31 cellular contexts compared by ENCODE assay signal in genomic region chr11:129307162-129307561, GRCh38.
DNase-seq lines count a peak whose midpoint lies in the region; ATAC-seq, FAIRE-seq and TF ChIP-seq lines count a peak whose summit lies in the region.
"Had no signal": no experiment of that assay in that cellular context is flagged by ENCODE, and none has a peak within 500 bp of the region (broad histone marks: within the 10 kb centered on the region; RNA-seq: fewer than 3 reads in every experiment).

No MANE protein-coding gene starts in this region.

- TF ChIP-seq POLR2A in HepG2 (IDR thresholded peaks at IDR 0.05; ENCODE audit: insufficient read depth in 1 of 2, low read depth in 2 of 2, low read length in 2 of 2) (no peak), right lobe of liver (IDR thresholded peaks at IDR 0.05) (no peak)

- TF ChIP-seq RAD21 in HepG2 (CRISPR knock-in tag; IDR thresholded peaks at IDR 0.05): no peak

- no peak overlapping the region for H2AFZ ChIP-seq in HepG2 (ENCODE audit: low read length)

- H3K4me2 ChIP-seq in HepG2 (ENCODE audit: low read depth, low read length): no peak overlapping the region
- H3K4me2 ChIP-seq: A549; BLaER1; BLaER1 treated with 17β-estradiol and CSF1 and Interleukin-3, amounts not matched to agents 10 nM and 100 nM had no signal

- CTCF ChIA-PET in HepG2 (lab: Yijun Ruan, JAX; ENCODE audit: low intra/inter-chr PET ratio, low total read pairs): no interaction called here

- no peak for TF ChIP-seq EP300 in HepG2 (IDR thresholded peaks at IDR 0.05; ENCODE audit: low read depth in 2 of 2, low read length in 2 of 2)
- TF ChIP-seq EP300 in HepG2 (CRISPR knock-in tag; IDR thresholded peaks at IDR 0.05; ENCODE audit: borderline replicate concordance): no peak

- 46% methylated on average over 3 of the region's 3 CpGs for WGBS in HepG2 (ENCODE audit: low lambda C conversion rate)
- WGBS in right lobe of liver (ENCODE audit: insufficient coverage, low coverage, low lambda C conversion rate, missing lambda C conversion rate): 88% methylated on average over 3 of the region's 3 CpGs

- H3K9ac ChIP-seq in HepG2 (ENCODE audit: insufficient read depth, low read depth, low read length): no peak overlapping the region
- H3K9ac ChIP-seq: BLaER1; BLaER1 treated with 17β-estradiol and CSF1 and Interleukin-3, amounts not matched to agents 10 nM and 100 nM had no signal

- no TSS peak for BruUV-seq in HepG2 (replicated peaks; lab: Mats Ljungman, UMichigan)

- H4K20me1 ChIP-seq in HepG2 (ENCODE audit: insufficient read depth, low read length): no peaks in the 10 kb centered on the region
- H4K20me1 ChIP-seq: BLaER1; BLaER1 treated with 17β-estradiol and CSF1 and Interleukin-3, amounts not matched to agents 10 nM and 100 nM had no signal

- no peaks in the 10 kb centered on the region for H3K27me3 ChIP-seq in HepG2 (ENCODE audit: control insufficient read depth in 1 of 2, insufficient read depth in 2 of 2, low read length in 2 of 2)
- H3K27me3 ChIP-seq in right lobe of liver: no peaks in the 10 kb centered on the region
- H3K27me3 ChIP-seq: BE2C; BLaER1; BLaER1 treated with 17β-estradiol and CSF1 and Interleukin-3, amounts not matched to agents 10 nM and 100 nM had no signal

- H3K9me3 ChIP-seq in HepG2 (ENCODE audit: low read length) (no peaks in the 10 kb centered on the region), right lobe of liver (no peaks in the 10 kb centered on the region)
- H3K9me3 ChIP-seq: A549, BE2C had no signal

- no peaks in the 10 kb centered on the region for H3K36me3 ChIP-seq in HepG2 (replicated peaks in 1 of 2; ENCODE audit: control insufficient read depth in 1 of 2, insufficient read depth in 2 of 2, low read length in 2 of 2)
- no peaks in the 10 kb centered on the region for H3K36me3 ChIP-seq in right lobe of liver
- H3K36me3 ChIP-seq: BE2C; BLaER1; BLaER1 treated with 17β-estradiol and CSF1 and Interleukin-3, amounts not matched to agents 10 nM and 100 nM had no signal

- FAIRE-seq in HepG2 (lab: Jason Lieb, UNC): no peak
- FAIRE-seq: A204.1, A549, D721Med had no signal

- intact Hi-C loops in HepG2 (cut with micrococcal nuclease; ENCODE audit: unreplicated experiment): no loop called here
- intact Hi-C loops in right lobe of liver (cut with DNase I): no loop called here

- H3K79me2 ChIP-seq in HepG2 (ENCODE audit: insufficient read depth, low read length): no peaks in the 10 kb centered on the region

- TF ChIP-seq CTCF in HepG2 (CRISPR knock-in tag; IDR thresholded peaks at IDR 0.05) (no peak), right lobe of liver (IDR thresholded peaks at IDR 0.05) (no peak)

- POLR2A ChIA-PET in HepG2 (lab: Yijun Ruan, JAX): no interaction called here

- 0 out of 2 replicates have a peak, but pooled peaks cover 9% of the 10 kb centered on the region for H3K4me1 ChIP-seq in HepG2 (ENCODE audit: insufficient read depth, low read length)
- H3K4me1 ChIP-seq in right lobe of liver: peaks cover 0 to 27% (median 9%) of the 10 kb centered on the region in 4 donors
- H3K4me1 ChIP-seq: A549; BE2C; BLaER1; BLaER1 treated with 17β-estradiol and CSF1 and Interleukin-3, amounts not matched to agents 10 nM and 100 nM; Caco-2 had no signal

- ATAC-seq in HepG2: no peak
- ATAC-seq in right lobe of liver: no peak
- ATAC-seq in esophagus mucosa: peak; percentile 31
- ATAC-seq: A549; CD8-positive, alpha-beta T cell had no signal

- H3K4me3 ChIP-seq in HepG2 (replicated peaks in 1 of 3; ENCODE audit: insufficient read depth in 1 of 3, low read depth in 2 of 3, low read length in 3 of 3): no peak overlapping the region
- H3K4me3 ChIP-seq in right lobe of liver: no peak overlapping the region
- H3K4me3 ChIP-seq: A549; BLaER1; BLaER1 treated with 17β-estradiol and CSF1 and Interleukin-3, amounts not matched to agents 10 nM and 100 nM had no signal

- H3K27ac ChIP-seq in HepG2 (ENCODE audit: extremely low read length, insufficient read depth, low read length): no peak overlapping the region
- no peak overlapping the region for H3K27ac ChIP-seq in right lobe of liver
- H3K27ac ChIP-seq: 22Rv1; A549; BLaER1; BLaER1 treated with 17β-estradiol and CSF1 and Interleukin-3, amounts not matched to agents 10 nM and 100 nM; C4-2B had no signal

- in situ Hi-C loops in HepG2 (cut with HindIII; ENCODE audit: extremely low pct_ligation_motif_present, low pct_unique_long_range_greater_than_20kb): no loop called here

- DNase-seq in HepG2 (ENCODE audit: low spot score): no peak
- no peak for DNase-seq in right lobe of liver
- no peak for DNase-seq in kidney tubule cell (ENCODE audit: low spot score)
- DNase-seq: 8988T; ACHN; AML-193; BE2C; C1 segment of cervical spinal cord; Caco-2; Calu3; CD4-positive, alpha-beta memory T cell; CD4-positive, alpha-beta T cell; CD4-positive, CD25-positive, alpha-beta regulatory T cell; CD8-positive, alpha-beta memory T cell; CD8-positive, alpha-beta T cell; COR-L47; DMS 273 treated with DMSO at 0.1 percent for 48 hours; DMS153; DMS53; DMS79; DMS79 treated with DMSO at 0.1 percent for 48 hours; DND-41; EL had no signal

TF ChIP-seq in HepG2, 621 proteins besides CTCF, POLR2A, EP300 and RAD21:
- TF ChIP-seq PAWR (CRISPR knock-in tag; IDR thresholded peaks at IDR 0.05; ENCODE audit: borderline replicate concordance): no peak
- no peak for TF ChIP-seq ZNF552 (CRISPR knock-in tag; IDR thresholded peaks at IDR 0.05; ENCODE audit: borderline replicate concordance)
- no peak for TF ChIP-seq ZIK1 (CRISPR knock-in tag; IDR thresholded peaks at IDR 0.05; ENCODE audit: borderline replicate concordance, low read depth)
- no peak for TF ChIP-seq PBX2 (CRISPR knock-in tag; IDR thresholded peaks at IDR 0.05)
- TF ChIP-seq GTF3A (CRISPR knock-in tag; conservative IDR thresholded peaks at IDR 0.05): no peak
- no peak for TF ChIP-seq ZBTB20 (CRISPR knock-in tag; IDR thresholded peaks at IDR 0.05; ENCODE audit: borderline replicate concordance, low read depth)
- TF ChIP-seq YEATS2 (CRISPR knock-in tag; IDR thresholded peaks at IDR 0.05; ENCODE audit: borderline replicate concordance): no peak
- TF ChIP-seq ZNF12 (CRISPR knock-in tag; IDR thresholded peaks at IDR 0.05): peak; percentile 96
TF ChIP-seq in HepG2: peak in this region for 1.
